12 cellular contexts compared by ENCODE assay signal in genomic region chr11:114398303-114398920, GRCh38. TPM values are rescaled to one million over a fixed set of nuclear protein-coding genes. Genes with fewer than 3 reads are reported as not detected.
DNase-seq lines count a peak whose midpoint lies in the region; ATAC-seq, FAIRE-seq and TF ChIP-seq lines count a peak whose summit lies in the region.
"Had no signal": no experiment of that assay in that cellular context is flagged by ENCODE, and none has a peak within 500 bp of the region (broad histone marks: within the 10 kb centered on the region; RNA-seq: fewer than 3 reads in every experiment).

No MANE protein-coding gene starts in this region.

- peak overlapping the region; percentile 81; the same call in 1 of the 2 replicates for H3K4me3 ChIP-seq in iPS-20b (ENCODE audit: low read length)

- peak overlapping the region; percentile 7 for H3K27ac Mint-ChIP-seq in activated naive CD4-positive, alpha-beta T cell treated with anti-CD3 and anti-CD28 coated beads for 36 hours
- peak overlapping the region; percentile 99; the same call in 1 of the 2 replicates for H3K27ac Mint-ChIP-seq in WTC11

- CTCF ChIA-PET in activated naive CD4-positive, alpha-beta T cell treated with anti-CD3 and anti-CD28 coated beads for 36 hours (lab: Charles Lee) = interaction anchor here (0.9 kb wide), 1 partner anchor 42 kb away, joined by 3 read pairs; no protein-coding TSS in a partner anchor
- CTCF ChIA-PET in WTC11 (lab: Charles Lee) = no interaction called here

- intact Hi-C loops in activated naive CD4-positive, alpha-beta T cell treated with anti-CD3 and anti-CD28 coated beads for 36 hours (cut with micrococcal nuclease) = no loop called here

- H3K9me3 ChIP-seq in iPS-20b (ENCODE audit: insufficient read depth, low read depth, low read length) = no peaks in the 10 kb centered on the region
- H3K9me3 ChIP-seq: BE2C, tibial artery had no signal

- POLR2A ChIA-PET in WTC11 (lab: Charles Lee) = no interaction called here

- peaks cover 30% of the 10 kb centered on the region for H3K4me1 Mint-ChIP-seq in activated naive CD4-positive, alpha-beta T cell treated with anti-CD3 and anti-CD28 coated beads for 36 hours (ENCODE audit: low read depth)
- peaks cover 51% of the 10 kb centered on the region for H3K4me1 Mint-ChIP-seq in WTC11

- H3K27ac ChIP-seq in iPS-20b (ENCODE audit: low read length) = no peak overlapping the region
- peak overlapping the region; percentile 60 for H3K27ac ChIP-seq in temporal lobe (ENCODE audit: low read depth, low read length)

- peaks cover 15% of the 10 kb centered on the region for H3K36me3 Mint-ChIP-seq in activated naive CD4-positive, alpha-beta T cell treated with anti-CD3 and anti-CD28 coated beads for 36 hours (ENCODE audit: low read depth)
- H3K36me3 Mint-ChIP-seq in WTC11 = peaks cover 12% of the 10 kb centered on the region

- no peak for DNase-seq in activated naive CD4-positive, alpha-beta T cell treated with anti-CD3 and anti-CD28 coated beads for 36 hours
- DNase-seq in activated naive CD4-positive, alpha-beta T cell treated with anti-CD3 and anti-CD28 coated beads, Interleukin-2, amount 50 U/mL, for 16 hours = no peak
- DNase-seq in WTC11 (ENCODE audit: low spot score) = no peak
- DNase-seq in RCC 7860 (ENCODE audit: low spot score) = no peak
- DNase-seq in NCI-H1694 (lab: John Stamatoyannopoulos, UW) = no peak
- no peak for DNase-seq in SKM-1 treated with dmso at 0.1 percent for 144 hours (lab: John Stamatoyannopoulos, UW; ENCODE audit: unreplicated experiment)
- DNase-seq: BE2C, islet precursor cell, NCI-H524 treated with DMSO at 0.1 percent for 48 hours, tibial artery had no signal

- no peak for TF ChIP-seq CTCF in WTC11 (IDR thresholded peaks at IDR 0.05)

- peaks cover 10% of the 10 kb centered on the region for H3K36me3 ChIP-seq in iPS-20b (ENCODE audit: insufficient read depth, low read depth, low read length)
- H3K36me3 ChIP-seq: tibial artery had no signal

- H3K9me3 Mint-ChIP-seq in activated naive CD4-positive, alpha-beta T cell treated with anti-CD3 and anti-CD28 coated beads for 36 hours = no peaks in the 10 kb centered on the region
- H3K9me3 Mint-ChIP-seq in WTC11 = peaks cover 4% of the 10 kb centered on the region

- no peak for ATAC-seq in WTC11

- H3K27me3 Mint-ChIP-seq in activated naive CD4-positive, alpha-beta T cell treated with anti-CD3 and anti-CD28 coated beads for 36 hours (ENCODE audit: low read depth) = no peaks in the 10 kb centered on the region
- H3K27me3 Mint-ChIP-seq in WTC11 (ENCODE audit: low read depth) = no peaks in the 10 kb centered on the region

- peak overlapping the region; percentile 90 for H3K4me3 Mint-ChIP-seq in activated naive CD4-positive, alpha-beta T cell treated with anti-CD3 and anti-CD28 coated beads for 36 hours
- H3K4me3 Mint-ChIP-seq in WTC11 = peak overlapping the region; percentile 90

- peaks cover 4% of the 10 kb centered on the region; the same call in 1 of the 2 replicates for H3K4me1 ChIP-seq in iPS-20b (ENCODE audit: insufficient read depth, low read length)
- H3K4me1 ChIP-seq: BE2C had no signal

- H3K27me3 ChIP-seq in iPS-20b (ENCODE audit: insufficient read depth, low read length) = no peaks in the 10 kb centered on the region
- H3K27me3 ChIP-seq: BE2C, tibial artery had no signal

- no peak for FAIRE-seq in RCC 7860 (lab: Jason Lieb, UNC)

- H3K9ac ChIP-seq in iPS-20b (ENCODE audit: low read depth, low read length) = peak overlapping the region; percentile 92; the same call in 1 of the 2 replicates

TF ChIP-seq in WTC11, 78 proteins besides CTCF, POLR2A, EP300 and RAD21 (continues in another document):
- TF ChIP-seq GTF2I (CRISPR knock-in tag; conservative IDR thresholded peaks at IDR 0.05) = no peak
- TF ChIP-seq ATF6 (CRISPR knock-in tag; IDR thresholded peaks at IDR 0.05) = no peak
- TF ChIP-seq, protein P1, sequence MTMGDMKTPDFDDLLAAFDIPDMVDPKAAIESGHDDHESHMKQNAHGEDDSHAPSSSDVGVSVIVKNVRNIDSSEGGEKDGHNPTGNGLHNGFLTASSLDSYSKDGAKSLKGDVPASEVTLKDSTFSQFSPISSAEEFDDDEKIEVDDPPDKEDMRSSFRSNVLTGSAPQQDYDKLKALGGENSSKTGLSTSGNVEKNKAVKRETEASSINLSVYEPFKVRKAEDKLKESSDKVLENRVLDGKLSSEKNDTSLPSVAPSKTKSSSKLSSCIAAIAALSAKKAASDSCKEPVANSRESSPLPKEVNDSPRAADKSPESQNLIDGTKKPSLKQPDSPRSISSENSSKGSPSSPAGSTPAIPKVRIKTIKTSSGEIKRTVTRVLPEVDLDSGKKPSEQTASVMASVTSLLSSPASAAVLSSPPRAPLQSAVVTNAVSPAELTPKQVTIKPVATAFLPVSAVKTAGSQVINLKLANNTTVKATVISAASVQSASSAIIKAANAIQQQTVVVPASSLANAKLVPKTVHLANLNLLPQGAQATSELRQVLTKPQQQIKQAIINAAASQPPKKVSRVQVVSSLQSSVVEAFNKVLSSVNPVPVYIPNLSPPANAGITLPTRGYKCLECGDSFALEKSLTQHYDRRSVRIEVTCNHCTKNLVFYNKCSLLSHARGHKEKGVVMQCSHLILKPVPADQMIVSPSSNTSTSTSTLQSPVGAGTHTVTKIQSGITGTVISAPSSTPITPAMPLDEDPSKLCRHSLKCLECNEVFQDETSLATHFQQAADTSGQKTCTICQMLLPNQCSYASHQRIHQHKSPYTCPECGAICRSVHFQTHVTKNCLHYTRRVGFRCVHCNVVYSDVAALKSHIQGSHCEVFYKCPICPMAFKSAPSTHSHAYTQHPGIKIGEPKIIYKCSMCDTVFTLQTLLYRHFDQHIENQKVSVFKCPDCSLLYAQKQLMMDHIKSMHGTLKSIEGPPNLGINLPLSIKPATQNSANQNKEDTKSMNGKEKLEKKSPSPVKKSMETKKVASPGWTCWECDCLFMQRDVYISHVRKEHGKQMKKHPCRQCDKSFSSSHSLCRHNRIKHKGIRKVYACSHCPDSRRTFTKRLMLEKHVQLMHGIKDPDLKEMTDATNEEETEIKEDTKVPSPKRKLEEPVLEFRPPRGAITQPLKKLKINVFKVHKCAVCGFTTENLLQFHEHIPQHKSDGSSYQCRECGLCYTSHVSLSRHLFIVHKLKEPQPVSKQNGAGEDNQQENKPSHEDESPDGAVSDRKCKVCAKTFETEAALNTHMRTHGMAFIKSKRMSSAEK (CRISPR knock-in tag; IDR thresholded peaks at IDR 0.05; ENCODE audit: borderline replicate concordance) = no peak
- TF ChIP-seq ERG (CRISPR knock-in tag; IDR thresholded peaks at IDR 0.05) = no peak
- TF ChIP-seq ATF3 (CRISPR knock-in tag; conservative IDR thresholded peaks at IDR 0.05) = no peak
- TF ChIP-seq NR3C1 (CRISPR knock-in tag; conservative IDR thresholded peaks at IDR 0.05; ENCODE audit: low read depth) = no peak
- TF ChIP-seq PRRX2 (CRISPR knock-in tag; IDR thresholded peaks at IDR 0.05) = no peak

RNA-seq across cellular contexts. Expression of gene C11orf71, which starts 1.9 kb away (rescaled TPM):
- total RNA-seq in activated naive CD4-positive, alpha-beta T cell treated with anti-CD3 and anti-CD28 coated beads for 36 hours = 1 to 10 TPM; 7.5 to 7.6 TPM
- total RNA-seq in WTC11 (2021) (5.9 to 7.4 TPM (median 7.3 TPM) in 3 replicates), temporal lobe (7.9 TPM)

RNA-seq across cellular contexts. Expression of gene RBM7, which starts 2.1 kb away (rescaled TPM):
- 10 to 100 TPM; 36.9 to 41.7 TPM for total RNA-seq in activated naive CD4-positive, alpha-beta T cell treated with anti-CD3 and anti-CD28 coated beads for 36 hours
- total RNA-seq in WTC11 (2021) (36.3 to 42.1 TPM (median 38.1 TPM) in 3 replicates), temporal lobe (19.9 TPM)

RNA-seq across cellular contexts. Expression of gene REXO2, which starts 40.9 kb away (rescaled TPM):
- total RNA-seq in activated naive CD4-positive, alpha-beta T cell treated with anti-CD3 and anti-CD28 coated beads for 36 hours = 10 to 100 TPM; 51.1 to 51.4 TPM
- 90.2 to 99.1 TPM (median 98.8 TPM) in 3 replicates for total RNA-seq in WTC11 (2021)
- 34.7 TPM for total RNA-seq in temporal lobe
